ENCODE assay signal across 8 cellular contexts in genomic region chr7:91941450-91941849, GRCh38. TPM values are rescaled to one million over a fixed set of nuclear protein-coding genes. Genes with fewer than 3 reads are reported as not detected.
DNase-seq lines count a peak whose midpoint lies in the region; ATAC-seq and TF ChIP-seq lines count a peak whose summit lies in the region.

No MANE protein-coding gene starts in this region.

- peaks cover 5% of the 10 kb centered on the region for H3K36me3 Mint-ChIP-seq in natural killer cell treated with Interleukin-12 subunit alpha and Interleukin-12 subunit beta and Interleukin-15 and Interleukin-18, amount 100 ng/mL, for 72 hours

- ATAC-seq in HG03159 (IDR thresholded peaks at IDR 0.05; ENCODE audit: unreplicated experiment) = peak; percentile 32
- ATAC-seq in natural killer cell treated with Interleukin-12 subunit alpha and Interleukin-12 subunit beta and Interleukin-15 and Interleukin-18, amount 100 ng/mL, for 72 hours = peak in 1 of 2 donors; percentile 43

- peaks cover 27% of the 10 kb centered on the region in 2 donors for H3K4me1 Mint-ChIP-seq in natural killer cell treated with Interleukin-12 subunit alpha and Interleukin-12 subunit beta and Interleukin-15 and Interleukin-18, amount 100 ng/mL, for 72 hours (ENCODE audit: low read depth in 2 of 2)

- peak; percentile 10 for DNase-seq in NCI-H1436 (lab: John Stamatoyannopoulos, UW)
- no peak for DNase-seq in NCI-H1436 treated with DMSO at 0.1 percent for 48 hours (lab: John Stamatoyannopoulos, UW)
- peak; percentile 44 for DNase-seq in NOMO-1 treated with dmso at 0.1 percent for 144 hours (lab: John Stamatoyannopoulos, UW; ENCODE audit: unreplicated experiment)
- DNase-seq in activated T-cell treated with anti-CD3 and anti-CD28 coated beads, Interleukin-2, amount 50 U/mL, for 48 hours = peak; percentile 42 to 52
- DNase-seq in fibroblast of mammary gland (ENCODE audit: low read depth) = peak; percentile 29
- DNase-seq in natural killer cell treated with Interleukin-12 subunit alpha and Interleukin-12 subunit beta and Interleukin-15 and Interleukin-18, amount 100 ng/mL, for 72 hours (ENCODE audit: low spot score) = no peak
- DNase-seq in ureter (ENCODE audit: low spot score) = peak; percentile 44

- H3K27ac Mint-ChIP-seq in natural killer cell treated with Interleukin-12 subunit alpha and Interleukin-12 subunit beta and Interleukin-15 and Interleukin-18, amount 100 ng/mL, for 72 hours = peak overlapping the region; percentile 79 to 88

- H3K4me3 Mint-ChIP-seq in natural killer cell treated with Interleukin-12 subunit alpha and Interleukin-12 subunit beta and Interleukin-15 and Interleukin-18, amount 100 ng/mL, for 72 hours = peak overlapping the region; percentile 94

- TF ChIP-seq CTCF in fibroblast of mammary gland (conservative IDR thresholded peaks at IDR 0.05; ENCODE audit: control insufficient read depth, insufficient read depth, low read depth, low read length) = no peak

- H3K4me3 ChIP-seq in fibroblast of mammary gland (ENCODE audit: control insufficient read depth, low read depth, low read length) = peak overlapping the region; percentile 95

- H3K9me3 Mint-ChIP-seq in natural killer cell treated with Interleukin-12 subunit alpha and Interleukin-12 subunit beta and Interleukin-15 and Interleukin-18, amount 100 ng/mL, for 72 hours = no peaks in the 10 kb centered on the region

- peaks cover 0 to 8% of the 10 kb centered on the region in 2 donors for H3K27me3 Mint-ChIP-seq in natural killer cell treated with Interleukin-12 subunit alpha and Interleukin-12 subunit beta and Interleukin-15 and Interleukin-18, amount 100 ng/mL, for 72 hours

RNA-seq across cellular contexts. Expression of gene AKAP9, which starts 0.8 kb away (rescaled TPM):
- 10 to 100 TPM; 39.1 to 51.9 TPM for total RNA-seq in natural killer cell treated with Interleukin-12 subunit alpha and Interleukin-12 subunit beta and Interleukin-15 and Interleukin-18, amount 100 ng/mL, for 72 hours
- total RNA-seq in ureter = 88.2 TPM

Comparison
In these comparisons a context has a peak if more than half of its experiments do, and no peak if none do; other contexts are left out.
1. DNase-seq: peak in NCI-H1436 (single experiment), NOMO-1 treated with dmso at 0.1 percent for 144 hours (single experiment), activated T-cell treated with anti-CD3 and anti-CD28 coated beads, Interleukin-2, amount 50 U/mL, for 48 hours (2 of 2), fibroblast of mammary gland (single experiment) and ureter (single experiment); none in NCI-H1436 treated with DMSO at 0.1 percent for 48 hours (single experiment) and natural killer cell treated with Interleukin-12 subunit alpha and Interleukin-12 subunit beta and Interleukin-15 and Interleukin-18, amount 100 ng/mL, for 72 hours (single experiment).